ENCODE assay signal across 8 cellular contexts in the genomic region with DNA sequence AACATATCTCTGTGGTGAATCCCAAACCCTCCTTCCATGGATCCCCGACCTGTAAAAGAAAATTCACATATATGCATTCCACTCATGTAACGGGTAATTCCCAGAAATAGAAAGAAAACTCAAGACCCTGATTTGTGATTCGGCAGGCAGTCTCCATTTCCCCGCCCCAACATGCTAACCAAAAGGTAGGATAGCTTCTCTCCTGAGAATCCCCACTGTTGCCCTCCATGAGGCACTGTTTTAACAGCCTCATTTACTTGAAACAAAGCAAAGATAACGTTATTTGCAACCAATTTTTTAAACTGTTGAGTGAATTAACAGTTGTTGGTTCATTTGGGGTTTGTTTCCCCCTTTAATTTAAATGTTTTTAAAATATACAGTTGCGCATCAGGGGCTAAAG. TPM values are rescaled to one million over a fixed set of nuclear protein-coding genes. Genes with fewer than 3 reads are reported as not detected.
DNase-seq lines count a peak whose midpoint lies in the region; ATAC-seq, FAIRE-seq and TF ChIP-seq lines count a peak whose summit lies in the region.

No MANE protein-coding gene starts in this region.

- no peak for TF ChIP-seq EP300 in GM12878 (IDR thresholded peaks at IDR 0.05; ENCODE audit: borderline replicate concordance in 1 of 2, control insufficient read depth in 1 of 2, low read depth in 2 of 2, low read length in 2 of 2)

- H3K36me3 Mint-ChIP-seq in IgD-negative memory B cell (no peaks in the 10 kb centered on the region), naive B cell (no peaks in the 10 kb centered on the region)

- TF ChIP-seq CTCF in GM12878 (IDR thresholded peaks at IDR 0.05 in 2 of 3, conservative IDR thresholded peaks at IDR 0.05 in 1 of 3; ENCODE audit: control insufficient read depth in 2 of 3, extremely low read depth in 1 of 3, insufficient read depth in 1 of 3, low read depth in 3 of 3, low read length in 3 of 3) = no peak

- H3K9me3 ChIP-seq in GM12878 (replicated peaks; ENCODE audit: control insufficient read depth, insufficient read depth, low read length) = no peaks in the 10 kb centered on the region; the same call in 2 of the 3 replicates

- H3K9ac ChIP-seq in GM12878 (ENCODE audit: control insufficient read depth, insufficient read depth, low read length) = no peak overlapping the region

- peak overlapping the region; percentile 80 for H2AFZ ChIP-seq in ACC112 (ENCODE audit: low read length, unreplicated experiment)
- no peak overlapping the region for H2AFZ ChIP-seq in GM12878 (ENCODE audit: control insufficient read depth, low read depth, low read length)

- no peak for TF ChIP-seq POLR2A in GM12878 (IDR thresholded peaks at IDR 0.05; ENCODE audit: low read depth, low read length)

- POLR2A ChIA-PET in GM12878 (lab: Charles Lee) = interaction anchor here (0.6 kb wide), 1 partner anchor 125 kb away, joined by 3 read pairs; no protein-coding TSS in a partner anchor

- ATAC-seq in GM12878 = no peak
- no peak for ATAC-seq in naive B cell (ENCODE audit: low read depth in 2 of 2)
- ATAC-seq in HG02973 (IDR thresholded peaks at IDR 0.05; ENCODE audit: unreplicated experiment) = no peak

- H3K9me3 Mint-ChIP-seq in IgD-negative memory B cell = peaks cover 0 to 3% (median 0%) of the 10 kb centered on the region in 3 donors
- no peaks in the 10 kb centered on the region for H3K9me3 Mint-ChIP-seq in naive B cell

- H3K4me2 ChIP-seq in GM12878 (ENCODE audit: control insufficient read depth, insufficient read depth) = peak overlapping the region; percentile 86; the same call in 1 of the 2 replicates

- H3K4me1 ChIP-seq in ACC112 (ENCODE audit: control insufficient read depth, insufficient read depth, low read length, unreplicated experiment) (peaks cover 30% of the 10 kb centered on the region), GM12878 (ENCODE audit: control insufficient read depth, insufficient read depth, low read length) (peaks cover 11% of the 10 kb centered on the region)

- in situ Hi-C loops in GM12878 (cut with MboI) = loop anchor here (5.0 to 25.0 kb wide), 2 partner anchors 94 to 494 kb away; partner anchors contain the start of gene ABCD2

- 45% methylated on average over 6 of the region's 6 CpGs for WGBS in GM12878 (ENCODE audit: insufficient coverage, insufficient replicate concordance, low lambda C conversion rate, missing lambda C conversion rate)

- DNase-seq in GM12878 (ENCODE audit: low read depth, low spot score) = no peak
- DNase-seq in naive B cell = peak; percentile 1
- no peak for DNase-seq in mucosa of gallbladder (ENCODE audit: low spot score)
- no peak for DNase-seq in iPS-NIHi11 (ENCODE audit: low spot score)
- no peak for DNase-seq in NK-92 treated with Interleukin-12 subunit alpha and Interleukin-12 subunit beta, amount 100 ng/mL, for 24 hours (lab: John Stamatoyannopoulos, UW)

- H3K27ac ChIP-seq in ACC112 (ENCODE audit: low read depth, low read length) = no peak overlapping the region
- H3K27ac ChIP-seq in GM12878 (ENCODE audit: control insufficient read depth, insufficient read depth) = no peak overlapping the region

- H3K27me3 Mint-ChIP-seq in IgD-negative memory B cell (peaks cover 3% of the 10 kb centered on the region), naive B cell (peaks cover 0 to 7% (median 4%) of the 10 kb centered on the region in 3 donors)

- H3K27me3 ChIP-seq in ACC112 (ENCODE audit: insufficient read depth, low read length) (no peaks in the 10 kb centered on the region), GM12878 (replicated peaks in 1 of 2; ENCODE audit: control insufficient read depth in 2 of 2, insufficient read depth in 2 of 2, low read length in 1 of 2) (peaks cover 0 to 13% of the 10 kb centered on the region in 2 experiments; a peak in 2 of 4 replicates)

- no peaks in the 10 kb centered on the region for H4K20me1 ChIP-seq in GM12878 (ENCODE audit: control insufficient read depth, insufficient read depth)

- H3K4me3 ChIP-seq in ACC112 (ENCODE audit: low read depth, low read length) (peak overlapping the region; percentile 88), GM12878 (no peak overlapping the region)

- CTCF ChIA-PET in GM12878 (lab: Yijun Ruan, JAX) = interaction anchor here (0.6 to 7.1 kb wide), 24 partner anchors 11 to 518 kb away, joined by 3 to 103 read pairs (median 4); no protein-coding TSS in a partner anchor

- H3K79me2 ChIP-seq in ACC112 (ENCODE audit: control insufficient read depth, insufficient read depth, low read length, unreplicated experiment) = peaks cover 23% of the 10 kb centered on the region
- H3K79me2 ChIP-seq in GM12878 (ENCODE audit: control insufficient read depth, insufficient read depth, low read length) = no peaks in the 10 kb centered on the region

- BruUV-seq in GM12878 (replicated peaks; lab: Mats Ljungman, UMichigan) = no TSS peak

- H3K27ac Mint-ChIP-seq in IgD-negative memory B cell = peak overlapping the region in 2 of 3 donors; percentile 65 to 72
- peak overlapping the region in 3 of 6 donors; percentile 39 to 75 (median 71) for H3K27ac Mint-ChIP-seq in naive B cell

- H3K4me1 Mint-ChIP-seq in IgD-negative memory B cell = peaks cover 13 to 26% (median 25%) of the 10 kb centered on the region in 3 donors
- H3K4me1 Mint-ChIP-seq in naive B cell = peaks cover 13 to 28% (median 27%) of the 10 kb centered on the region in 3 donors

- intact Hi-C loops in GM12878 (cut with micrococcal nuclease; ENCODE audit: unreplicated experiment) = loop anchor here (1.0 to 2.0 kb wide), 3 partner anchors 20 to 341 kb away; no protein-coding TSS in a partner anchor

- H3K36me3 ChIP-seq in ACC112 (ENCODE audit: insufficient read depth, low read length) (no peaks in the 10 kb centered on the region), GM12878 (ENCODE audit: control insufficient read depth in 2 of 2, insufficient read depth in 2 of 2, low read length in 1 of 2) (no peaks in the 10 kb centered on the region)

- H3K4me3 Mint-ChIP-seq in IgD-negative memory B cell = peak overlapping the region; percentile 87 to 95 (median 92)
- peak overlapping the region; percentile 80 to 94 (median 90) for H3K4me3 Mint-ChIP-seq in naive B cell

- FAIRE-seq in GM12878 (lab: Jason Lieb, UNC) = no peak

- SMC1A ChIA-PET in GM12878 (lab: Charles Lee; ENCODE audit: uncharacterized antibody, unreplicated experiment) = interaction anchor here (0.8 to 4.8 kb wide), 17 partner anchors 11 to 292 kb away, joined by 3 to 76 read pairs (median 4); no protein-coding TSS in a partner anchor

- no peak for TF ChIP-seq RAD21 in GM12878 (IDR thresholded peaks at IDR 0.05; ENCODE audit: insufficient read depth, low read depth, low read length)

- RAD21 ChIA-PET in GM12878 (lab: Charles Lee; ENCODE audit: unreplicated experiment) = interaction anchor here (0.8 to 7.8 kb wide), 7 partner anchors 53 to 462 kb away, joined by 3 to 76 read pairs (median 10); no protein-coding TSS in a partner anchor

TF ChIP-seq in GM12878, 131 proteins besides CTCF, POLR2A, EP300 and RAD21:
- no peak for TF ChIP-seq EED (IDR thresholded peaks at IDR 0.05; ENCODE audit: low read depth)

RNA-seq across cellular contexts. Expression of gene SLC2A13, which starts 0.8 kb away (rescaled TPM):
- polyA plus RNA-seq in IgD-negative memory B cell (0.99 TPM), GM12878 (2011; rRNA removed) (3.7 and 5.9 TPM in 2 replicates), GM12878 (2014; fragmentation: Illumina TruSeq; extraction: Trizol) (0.17 and 0.19 TPM in 2 replicates), GM12878 (2014; fragmentation: Nextera tagmentation; extraction: Ambion mirVana) (under 1 TPM; 0.05 TPM), GM12878 (2014; rRNA removed) (0.17 and 0.42 TPM in 2 replicates), GM12878 (2016; fragmentation: Nextera tagmentation; extraction: Ambion mirVana) (under 1 TPM; 0.13 to 0.35 TPM), naive B cell (ENCODE audit: low read depth in 6 of 6) (1 to 10 TPM in 4 of 6 donors, under 1 TPM in 1, not detected in 1; 0.72 to 2.2 (median 1.9) TPM)
- 4.3 and 5.0 TPM in 2 replicates for total RNA-seq in GM12878 (2013; cell fraction: nucleolus; rRNA removed)
- total RNA-seq in GM12878 (2014; rRNA removed) (0.22 and 0.68 TPM in 2 replicates), GM12878 (2014; rRNA removed; fragmentation: Illumina TruSeq; extraction: Trizol) (0.28 and 0.85 TPM in 2 replicates), GM12878 (2021) (0.29 and 0.31 TPM in 2 replicates), mucosa of gallbladder (11.1 TPM)
- polyA plus RNA-seq in GM12878 (2011; ENCODE audit: low read depth) = 0.31 TPM
- polyA plus RNA-seq in GM12878 (2011; cell fraction: cytosol; rRNA removed) = 1.1 and 1.2 TPM in 2 replicates
- polyA plus RNA-seq in GM12878 (2011; cell fraction: nucleus; rRNA removed) = 5.1 and 8.0 TPM in 2 replicates
- polyA plus RNA-seq in GM12878 (2012) = 0.56 and 0.69 TPM in 2 replicates
- 6.9 and 10.7 TPM in 2 replicates for polyA minus RNA-seq in GM12878 (2011; rRNA and poly(A)+ RNA removed)
- polyA minus RNA-seq in GM12878 (2011; cell fraction: cytosol; rRNA and poly(A)+ RNA removed) = 1.7 and 3.3 TPM in 2 replicates
- polyA minus RNA-seq in GM12878 (2011; cell fraction: nucleus; rRNA and poly(A)+ RNA removed) = 15.2 and 27.0 TPM in 2 replicates
